8 cellular contexts compared by ENCODE assay signal in the genomic region with DNA sequence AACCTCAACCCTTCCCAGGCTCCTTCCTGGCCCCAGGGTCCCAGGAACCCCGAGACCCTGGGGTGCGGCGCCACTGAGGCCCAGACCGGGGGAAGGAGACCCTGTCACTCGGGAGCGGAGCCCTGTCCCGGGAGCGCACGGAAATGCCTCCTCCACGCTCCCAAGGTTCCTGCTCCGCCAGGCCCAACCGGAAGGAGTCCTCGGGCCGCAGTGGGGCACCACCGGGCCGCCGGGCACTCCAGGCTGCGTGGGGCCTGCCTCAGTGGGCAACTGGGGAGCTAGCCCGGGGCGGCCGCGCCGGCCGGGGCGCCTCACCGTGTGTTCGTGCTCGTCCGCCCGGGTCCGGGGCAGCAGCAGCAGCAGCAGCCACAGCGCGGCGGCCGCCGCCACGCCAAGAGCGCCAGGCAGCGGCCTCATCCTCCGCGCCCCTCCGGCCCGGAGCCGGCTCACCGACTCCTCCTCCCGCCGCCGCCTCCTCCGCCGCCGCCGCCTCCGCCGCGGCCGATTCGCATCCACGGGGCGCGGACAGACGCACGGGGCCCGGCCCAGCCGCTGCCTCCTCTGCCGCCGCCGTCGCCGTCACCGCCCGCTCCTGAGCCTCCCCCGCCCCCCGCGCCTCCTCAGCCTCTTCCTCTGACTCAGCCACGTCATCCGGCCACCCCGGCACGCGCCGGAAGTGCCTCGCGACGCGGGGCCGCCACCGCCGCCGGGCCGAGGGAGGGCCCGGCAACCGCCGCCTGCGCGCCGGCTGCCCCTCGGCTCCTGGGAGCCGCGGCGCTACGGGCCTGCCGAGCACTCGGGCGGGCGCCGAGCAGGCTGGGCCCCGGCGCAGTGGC. TPM values are rescaled to one million over a fixed set of nuclear protein-coding genes. Genes with fewer than 3 reads are reported as not detected.
A peak's percentile ranks its signal among the peaks of the same experiment; 100 is the strongest.
DNase-seq lines count a peak whose midpoint lies in the region; ATAC-seq, FAIRE-seq and TF ChIP-seq lines count a peak whose summit lies in the region.

Gene TM9SF3 (minus strand): TSS at position 594 of the 836 bp plus-strand sequence. CDS start 177 bp downstream, at position 417.

- no peaks in the 10 kb centered on the region; a peak in 1 of 5 replicates for H3K27me3 ChIP-seq in HepG2 (ENCODE audit: control insufficient read depth in 1 of 2, insufficient read depth in 2 of 2, low read length in 2 of 2)

- H2AFZ ChIP-seq in HepG2 (ENCODE audit: low read length) = no peak within 1 kb of the TSS

- TF ChIP-seq EP300 in HepG2 (IDR thresholded peaks at IDR 0.05; ENCODE audit: low read depth in 2 of 2, low read length in 2 of 2) (no peak), HepG2 (CRISPR knock-in tag; IDR thresholded peaks at IDR 0.05; ENCODE audit: borderline replicate concordance) (no peak)

- TF ChIP-seq RAD21 in HepG2 (CRISPR knock-in tag; IDR thresholded peaks at IDR 0.05) = peak; percentile 14; the same call in 1 of the 2 replicates

- no TSS peak for BruUV-seq in HepG2 (replicated peaks; lab: Mats Ljungman, UMichigan)

- H3K9ac ChIP-seq in HepG2 (ENCODE audit: insufficient read depth, low read depth, low read length) = peak within 1 kb of the TSS; percentile 99

- H3K4me3 ChIP-seq in HepG2 (replicated peaks in 1 of 3; ENCODE audit: insufficient read depth in 1 of 3, low read depth in 2 of 3, low read length in 3 of 3) = peak within 1 kb of the TSS; percentile 97

- peak; percentile 63 to 77 for TF ChIP-seq POLR2A in HepG2 (IDR thresholded peaks at IDR 0.05; ENCODE audit: insufficient read depth in 1 of 2, low read depth in 2 of 2, low read length in 2 of 2)

- peaks cover 36% of the 10 kb centered on the region for H4K20me1 ChIP-seq in HepG2 (ENCODE audit: insufficient read depth, low read length)

- in situ Hi-C loops in HepG2 (cut with HindIII; ENCODE audit: extremely low pct_ligation_motif_present, low pct_unique_long_range_greater_than_20kb) = no loop called here

- peaks cover 47% of the 10 kb centered on the region for H3K79me2 ChIP-seq in HepG2 (ENCODE audit: insufficient read depth, low read length)

- WGBS in HepG2 (ENCODE audit: low lambda C conversion rate) = 0% methylated on average over 7 of the region's 107 CpGs

- DNase-seq in AG08395 (ENCODE audit: low spot score) (peak; percentile 93), NCI-H510A (lab: John Stamatoyannopoulos, UW) (peak; percentile 86), dermis blood vessel endothelial cell (peak; percentile 92), HepG2 (ENCODE audit: low spot score) (peak; percentile 73)
- DNase-seq in activated CD4-positive, alpha-beta T cell treated with anti-CD3 and anti-CD28 coated beads, Interleukin-2, amount 50 U/mL, for 1 hour = peak; percentile 94
- DNase-seq in stimulated activated CD4-positive, alpha-beta T cell treated with anti-CD3 and anti-CD28 coated beads, Interleukin-4, amount 100 ng/mL, for 1 hour = peak; percentile 95

- H3K4me1 ChIP-seq in HepG2 (ENCODE audit: insufficient read depth, low read length) = peaks cover 48% of the 10 kb centered on the region

- ATAC-seq in GM18868 (IDR thresholded peaks at IDR 0.05; ENCODE audit: unreplicated experiment) (peak; percentile 78), HG03135 (IDR thresholded peaks at IDR 0.05; ENCODE audit: unreplicated experiment) (peak; percentile 66), HepG2 (peak; percentile 91)

- peak; percentile 26; the same call in 1 of the 2 replicates for TF ChIP-seq CTCF in HepG2 (CRISPR knock-in tag; IDR thresholded peaks at IDR 0.05)

- H3K9me3 ChIP-seq in HepG2 (ENCODE audit: low read length) = no peaks in the 10 kb centered on the region

- POLR2A ChIA-PET in HepG2 (lab: Yijun Ruan, JAX) = interaction anchor here (1.1 to 2.2 kb wide), 3 partner anchors 10 to 90 kb away, joined by 3 to 12 read pairs (median 4); no protein-coding TSS in a partner anchor

- CTCF ChIA-PET in HepG2 (lab: Yijun Ruan, JAX; ENCODE audit: low intra/inter-chr PET ratio, low total read pairs) = no interaction called here

- no peak for FAIRE-seq in HepG2 (lab: Jason Lieb, UNC)

- no peaks in the 10 kb centered on the region; a peak in 3 of 5 replicates for H3K36me3 ChIP-seq in HepG2 (replicated peaks in 1 of 2; ENCODE audit: control insufficient read depth in 1 of 2, insufficient read depth in 2 of 2, low read length in 2 of 2)

- intact Hi-C loops in HepG2 (cut with micrococcal nuclease; ENCODE audit: unreplicated experiment) = no loop called here

- H3K27ac ChIP-seq in HepG2 (ENCODE audit: extremely low read length, insufficient read depth, low read length) = peak within 1 kb of the TSS; percentile 99

- peak within 1 kb of the TSS; percentile 90 for H3K4me2 ChIP-seq in HepG2 (ENCODE audit: low read depth, low read length)

TF ChIP-seq in HepG2, 621 proteins besides CTCF, POLR2A, EP300 and RAD21 (continues in another document):
- TF ChIP-seq ZNF605 (CRISPR knock-in tag; IDR thresholded peaks at IDR 0.05) (no peak), CREB1 (IDR thresholded peaks at IDR 0.05) (peak; percentile 88; the same call in 1 of the 2 replicates), CREB1 (CRISPR knock-in tag; IDR thresholded peaks at IDR 0.05) (no peak), ZNF747 (CRISPR knock-in tag; IDR thresholded peaks at IDR 0.05; ENCODE audit: borderline replicate concordance) (peak; percentile 51; the same call in 1 of the 2 replicates), SCMH1 (CRISPR knock-in tag; IDR thresholded peaks at IDR 0.05; ENCODE audit: borderline replicate concordance) (no peak), ZBTB8A (CRISPR knock-in tag; IDR thresholded peaks at IDR 0.05; ENCODE audit: borderline replicate concordance, low read depth) (no peak; the same call in 1 of the 2 replicates), HNRNPH1 (optimal IDR thresholded peaks at IDR 0.05; ENCODE audit: low read depth, low read length) (no peak), MIXL1 (CRISPR knock-in tag; IDR thresholded peaks at IDR 0.05) (no peak), RNF2 (conservative IDR thresholded peaks at IDR 0.05; ENCODE audit: low read depth) (peak; percentile 78), RFXANK (CRISPR knock-in tag; IDR thresholded peaks at IDR 0.05) (no peak), NFE2 (CRISPR knock-in tag; IDR thresholded peaks at IDR 0.05) (no peak)
- TF ChIP-seq, protein P1, sequence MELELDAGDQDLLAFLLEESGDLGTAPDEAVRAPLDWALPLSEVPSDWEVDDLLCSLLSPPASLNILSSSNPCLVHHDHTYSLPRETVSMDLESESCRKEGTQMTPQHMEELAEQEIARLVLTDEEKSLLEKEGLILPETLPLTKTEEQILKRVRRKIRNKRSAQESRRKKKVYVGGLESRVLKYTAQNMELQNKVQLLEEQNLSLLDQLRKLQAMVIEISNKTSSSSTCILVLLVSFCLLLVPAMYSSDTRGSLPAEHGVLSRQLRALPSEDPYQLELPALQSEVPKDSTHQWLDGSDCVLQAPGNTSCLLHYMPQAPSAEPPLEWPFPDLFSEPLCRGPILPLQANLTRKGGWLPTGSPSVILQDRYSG (CRISPR knock-in tag; IDR thresholded peaks at IDR 0.05) = no peak; the same call in 1 of the 2 replicates
- TF ChIP-seq, protein P2, sequence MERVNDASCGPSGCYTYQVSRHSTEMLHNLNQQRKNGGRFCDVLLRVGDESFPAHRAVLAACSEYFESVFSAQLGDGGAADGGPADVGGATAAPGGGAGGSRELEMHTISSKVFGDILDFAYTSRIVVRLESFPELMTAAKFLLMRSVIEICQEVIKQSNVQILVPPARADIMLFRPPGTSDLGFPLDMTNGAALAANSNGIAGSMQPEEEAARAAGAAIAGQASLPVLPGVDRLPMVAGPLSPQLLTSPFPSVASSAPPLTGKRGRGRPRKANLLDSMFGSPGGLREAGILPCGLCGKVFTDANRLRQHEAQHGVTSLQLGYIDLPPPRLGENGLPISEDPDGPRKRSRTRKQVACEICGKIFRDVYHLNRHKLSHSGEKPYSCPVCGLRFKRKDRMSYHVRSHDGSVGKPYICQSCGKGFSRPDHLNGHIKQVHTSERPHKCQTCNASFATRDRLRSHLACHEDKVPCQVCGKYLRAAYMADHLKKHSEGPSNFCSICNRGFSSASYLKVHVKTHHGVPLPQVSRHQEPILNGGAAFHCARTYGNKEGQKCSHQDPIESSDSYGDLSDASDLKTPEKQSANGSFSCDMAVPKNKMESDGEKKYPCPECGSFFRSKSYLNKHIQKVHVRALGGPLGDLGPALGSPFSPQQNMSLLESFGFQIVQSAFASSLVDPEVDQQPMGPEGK (CRISPR knock-in tag; IDR thresholded peaks at IDR 0.05) = peak; percentile 56

RNA-seq across cellular contexts. Expression of gene TM9SF3, which starts in this region (rescaled TPM):
- total RNA-seq in dermis blood vessel endothelial cell = 101 and 119 TPM in 2 replicates
- total RNA-seq in HepG2 (2016; rRNA removed; fragmentation: Illumina TruSeq; extraction: Trizol) = 86.8 and 120 TPM in 2 replicates
- 31.8 and 36.9 TPM in 2 replicates for total RNA-seq in HepG2 (2016; cell fraction: cytosol; rRNA removed; fragmentation: Illumina TruSeq; extraction: Trizol; ENCODE audit: low read depth)
- 86.8 and 122 TPM in 2 replicates for total RNA-seq in HepG2 (2016; cell fraction: insoluble cytoplasmic fraction; rRNA removed; fragmentation: Illumina TruSeq; extraction: Trizol)
- total RNA-seq in HepG2 (2016; cell fraction: membrane; rRNA removed; fragmentation: Illumina TruSeq; extraction: Trizol) = 49.6 and 60.6 TPM in 2 replicates
- 124 and 152 TPM in 2 replicates for total RNA-seq in HepG2 (2016; cell fraction: nucleus; rRNA removed; fragmentation: Illumina TruSeq; extraction: Trizol)
- polyA plus RNA-seq in HepG2 (2011; rRNA removed) = 38.4 and 43.8 TPM in 2 replicates
- polyA plus RNA-seq in HepG2 (2011; cell fraction: cytosol; rRNA removed) = 44.8 and 98.9 TPM in 2 replicates
- polyA plus RNA-seq in HepG2 (2011; cell fraction: nucleus; rRNA removed) = 34.3 and 45.7 TPM in 2 replicates
- polyA plus RNA-seq in HepG2 (2012) = 81.7 and 88.4 TPM in 2 replicates
- 8.5 and 10.4 TPM in 2 replicates for polyA plus RNA-seq in HepG2 (2016; cell fraction: cytosol; fragmentation: Illumina TruSeq; extraction: Trizol; ENCODE audit: low read depth)
- polyA plus RNA-seq in HepG2 (2016; cell fraction: insoluble cytoplasmic fraction; fragmentation: Illumina TruSeq; extraction: Trizol; ENCODE audit: low read depth) = 64.6 and 77.0 TPM in 2 replicates
- 21.8 and 23.0 TPM in 2 replicates for polyA plus RNA-seq in HepG2 (2016; cell fraction: membrane; fragmentation: Illumina TruSeq; extraction: Trizol; ENCODE audit: low read depth)
- polyA plus RNA-seq in HepG2 (2016; cell fraction: nucleus; fragmentation: Illumina TruSeq; extraction: Trizol; ENCODE audit: insufficient read depth, low read depth) = 107 and 112 TPM in 2 replicates
- polyA minus RNA-seq in HepG2 (2011; rRNA and poly(A)+ RNA removed; ENCODE audit: low replicate concordance) = 36.3 and 40.6 TPM in 2 replicates
- polyA minus RNA-seq in HepG2 (2011; cell fraction: cytosol; rRNA and poly(A)+ RNA removed) = 55.8 and 62.3 TPM in 2 replicates
- 121 and 136 TPM in 2 replicates for polyA minus RNA-seq in HepG2 (2011; cell fraction: nucleus; rRNA and poly(A)+ RNA removed)

Comparison
In these comparisons a context has a peak if more than half of its experiments do, and no peak if none do; other contexts are left out.
1. Peak in every context shown above with its lines: DNase-seq, ATAC-seq, H3K4me3 ChIP-seq and H3K27ac ChIP-seq.